ENCODE assay signal across 8 cellular contexts in genomic region chr2:109986389-109987088, GRCh38.
DNase-seq lines count a peak whose midpoint lies in the region; ATAC-seq, FAIRE-seq and TF ChIP-seq lines count a peak whose summit lies in the region.
"Not testable (repeated sequence)": the region's sequence is repeated elsewhere in the genome, so short reads cannot be mapped to it uniquely, and the experiment has no call there.

No MANE protein-coding gene starts in this region.

- no CpG with 5 or more reads among the region's 43 CpGs for WGBS in body of pancreas, 2 donors
- no CpG with 5 or more reads among the region's 43 CpGs for WGBS in heart left ventricle, 4 donors
- no CpG with 5 or more reads among the region's 43 CpGs for WGBS in HepG2 (ENCODE audit: low lambda C conversion rate)
- no CpG with 5 or more reads among the region's 43 CpGs for WGBS in psoas muscle, 3 donors

- H3K27me3 Mint-ChIP-seq in activated CD8-positive, alpha-beta T cell treated with anti-CD3 and anti-CD28 coated beads, Interleukin-2, amount 10 ng/mL, durations not matched to agents 7 days and 5 days (ENCODE audit: low read depth), result not testable (repeated sequence)

- not testable (repeated sequence) for H3K36me3 Mint-ChIP-seq in activated CD8-positive, alpha-beta T cell treated with anti-CD3 and anti-CD28 coated beads, Interleukin-2, amount 10 ng/mL, durations not matched to agents 7 days and 5 days (ENCODE audit: low read depth)

- not testable (repeated sequence) for H3K4me3 Mint-ChIP-seq in activated CD8-positive, alpha-beta T cell treated with anti-CD3 and anti-CD28 coated beads, Interleukin-2, amount 10 ng/mL, durations not matched to agents 7 days and 5 days

- TF ChIP-seq RAD21 in HepG2 (CRISPR knock-in tag; IDR thresholded peaks at IDR 0.05), result not testable (repeated sequence)

- H3K9ac ChIP-seq in HepG2 (ENCODE audit: insufficient read depth, low read depth, low read length), result not testable (repeated sequence)

- not testable (repeated sequence) for H3K9me2 ChIP-seq in PC-9 (ENCODE audit: insufficient read depth)

- H3K4me2 ChIP-seq in PC-9; HepG2 (ENCODE audit: low read depth, low read length): not testable (repeated sequence)

- not testable (repeated sequence) for TF ChIP-seq POLR2A in GM12891 (IDR thresholded peaks at IDR 0.05; ENCODE audit: low read depth, low read length); body of pancreas (IDR thresholded peaks at IDR 0.05); heart left ventricle (IDR thresholded peaks at IDR 0.05); HepG2 (IDR thresholded peaks at IDR 0.05; ENCODE audit: insufficient read depth in 1 of 2, low read depth in 2 of 2, low read length in 2 of 2)

- ATAC-seq in activated CD8-positive, alpha-beta T cell treated with anti-CD3 and anti-CD28 coated beads, Interleukin-2, amount 10 ng/mL, durations not matched to agents 7 days and 5 days, result peak; percentile 39
- ATAC-seq in body of pancreas (peak; percentile 87), heart left ventricle (peak; percentile 63 to 87 (median 84)), HepG2 (peak; percentile 4), psoas muscle (peak; percentile 74 to 84 (median 80)), upper lobe of right lung (peak; percentile 87)

- not testable (repeated sequence) for TF ChIP-seq EP300 in HepG2 (IDR thresholded peaks at IDR 0.05; ENCODE audit: low read depth in 2 of 2, low read length in 2 of 2); HepG2 (CRISPR knock-in tag; IDR thresholded peaks at IDR 0.05; ENCODE audit: borderline replicate concordance)

- H3K9me3 ChIP-seq in PC-9 (ENCODE audit: insufficient read depth, low read depth); body of pancreas; heart left ventricle; HepG2 (ENCODE audit: low read length); psoas muscle; upper lobe of right lung: not testable (repeated sequence)

- CTCF ChIA-PET in PC-9 (lab: Charles Lee); activated CD8-positive, alpha-beta T cell treated with anti-CD3 and anti-CD28 coated beads, Interleukin-2, amount 10 ng/mL, durations not matched to agents 7 days and 5 days (lab: Charles Lee); HepG2 (lab: Yijun Ruan, JAX; ENCODE audit: low intra/inter-chr PET ratio, low total read pairs): not testable (repeated sequence)

- in situ Hi-C loops in HepG2 (cut with HindIII; ENCODE audit: extremely low pct_ligation_motif_present, low pct_unique_long_range_greater_than_20kb), result not testable (repeated sequence)

- not testable (repeated sequence) for H3F3A ChIP-seq in PC-9 (ENCODE audit: insufficient read depth, low read depth)

- not testable (repeated sequence) for H3K9me3 Mint-ChIP-seq in activated CD8-positive, alpha-beta T cell treated with anti-CD3 and anti-CD28 coated beads, Interleukin-2, amount 10 ng/mL, durations not matched to agents 7 days and 5 days (ENCODE audit: insufficient read depth)

- H3K27ac ChIP-seq in PC-9; body of pancreas; heart left ventricle; HepG2 (ENCODE audit: extremely low read length, insufficient read depth, low read length); psoas muscle; upper lobe of right lung: not testable (repeated sequence)

- not testable (repeated sequence) for DNase-seq in GM12891 (ENCODE audit: insufficient read length, low spot score); PC-9; activated CD8-positive, alpha-beta T cell treated with anti-CD3 and anti-CD28 coated beads, Interleukin-2, amount 10 ng/mL, durations not matched to agents 7 days and 5 days; body of pancreas; heart left ventricle; HepG2 (ENCODE audit: low spot score); psoas muscle; upper lobe of right lung

- H3K27ac Mint-ChIP-seq in activated CD8-positive, alpha-beta T cell treated with anti-CD3 and anti-CD28 coated beads, Interleukin-2, amount 10 ng/mL, durations not matched to agents 7 days and 5 days, result not testable (repeated sequence)

- POLR2A ChIA-PET in PC-9 (lab: Charles Lee; ENCODE audit: unreplicated experiment); activated CD8-positive, alpha-beta T cell treated with anti-CD3 and anti-CD28 coated beads, Interleukin-2, amount 10 ng/mL, durations not matched to agents 7 days and 5 days (lab: Charles Lee); HepG2 (lab: Yijun Ruan, JAX): not testable (repeated sequence)

- not testable (repeated sequence) for H3K4me1 ChIP-seq in PC-9 (replicated peaks; ENCODE audit: insufficient read depth); body of pancreas; heart left ventricle; HepG2 (ENCODE audit: insufficient read depth, low read length); psoas muscle; upper lobe of right lung

- H3K4me1 Mint-ChIP-seq in activated CD8-positive, alpha-beta T cell treated with anti-CD3 and anti-CD28 coated beads, Interleukin-2, amount 10 ng/mL, durations not matched to agents 7 days and 5 days (ENCODE audit: low read depth), result not testable (repeated sequence)

- not testable (repeated sequence) for H2AFZ ChIP-seq in PC-9; HepG2 (ENCODE audit: low read length)

- H3K36me3 ChIP-seq in PC-9 (ENCODE audit: low read depth); body of pancreas (replicated peaks in 1 of 2; ENCODE audit: insufficient read depth in 1 of 2, low read depth in 2 of 2); heart left ventricle; HepG2 (replicated peaks in 1 of 2; ENCODE audit: control insufficient read depth in 1 of 2, insufficient read depth in 2 of 2, low read length in 2 of 2); psoas muscle (ENCODE audit: insufficient read depth in 1 of 2, low read depth in 1 of 2); upper lobe of right lung: not testable (repeated sequence)

- H4K20me1 ChIP-seq in PC-9 (ENCODE audit: insufficient read depth); HepG2 (ENCODE audit: insufficient read depth, low read length): not testable (repeated sequence)

- not testable (repeated sequence) for H3K4me3 ChIP-seq in PC-9; body of pancreas; heart left ventricle; HepG2 (replicated peaks in 1 of 3; ENCODE audit: insufficient read depth in 1 of 3, low read depth in 2 of 3, low read length in 3 of 3); psoas muscle; upper lobe of right lung

- BruUV-seq in PC-9 (replicated peaks; lab: Mats Ljungman, UMichigan), result TSS peak; percentile 90
- not testable (repeated sequence) for BruUV-seq in HepG2 (replicated peaks; lab: Mats Ljungman, UMichigan)

- H3K79me2 ChIP-seq in PC-9 (ENCODE audit: low read depth); HepG2 (ENCODE audit: insufficient read depth, low read length): not testable (repeated sequence)

- FAIRE-seq in GM12891 (lab: Jason Lieb, UNC), result peak; percentile 85
- not testable (repeated sequence) for FAIRE-seq in HepG2 (lab: Jason Lieb, UNC)

- not testable (repeated sequence) for TF ChIP-seq CTCF in PC-9 (conservative IDR thresholded peaks at IDR 0.05); body of pancreas (IDR thresholded peaks at IDR 0.05); heart left ventricle (IDR thresholded peaks at IDR 0.05); HepG2 (CRISPR knock-in tag; IDR thresholded peaks at IDR 0.05); psoas muscle (IDR thresholded peaks at IDR 0.05); upper lobe of right lung (IDR thresholded peaks at IDR 0.05)

- H3K27me3 ChIP-seq in PC-9 (ENCODE audit: insufficient read depth, low read depth); body of pancreas; heart left ventricle; HepG2 (ENCODE audit: control insufficient read depth in 1 of 2, insufficient read depth in 2 of 2, low read length in 2 of 2); psoas muscle (ENCODE audit: insufficient read depth in 3 of 3, low read length in 2 of 3); upper lobe of right lung: not testable (repeated sequence)

- intact Hi-C loops in PC-9 (cut with micrococcal nuclease; ENCODE audit: unreplicated experiment); body of pancreas (cut with DNase I); heart left ventricle (cut with DNase I); HepG2 (cut with micrococcal nuclease; ENCODE audit: unreplicated experiment); psoas muscle (cut with DNase I); upper lobe of right lung (cut with DNase I): not testable (repeated sequence)

Comparison
In these comparisons a context has a peak if more than half of its experiments do, and no peak if none do; other contexts are left out.
1. ATAC-seq: peak in every context shown above with its lines; median percentile 87 in body of pancreas; 87 in upper lobe of right lung; 84 in heart left ventricle; 80 in psoas muscle; 39 in activated CD8-positive, alpha-beta T cell treated with anti-CD3 and anti-CD28 coated beads, Interleukin-2, amount 10 ng/mL, durations not matched to agents 7 days and 5 days; 4 in HepG2.